In genomic region chr12:70584332-70584731, GRCh38 we compare ENCODE assay signal across 2 cellular contexts.
A peak's percentile ranks its signal among the peaks of the same experiment; 100 is the strongest.
TF ChIP-seq lines count a peak whose summit lies in the region.

No MANE protein-coding gene starts in this region.

TF ChIP-seq in HEK293T, 16 proteins besides CTCF, POLR2A, EP300 and RAD21:
- no peak for TF ChIP-seq SUZ12 (IDR thresholded peaks at IDR 0.05)
- TF ChIP-seq PKNOX1 (IDR thresholded peaks at IDR 0.05), result 0 out of 2 replicates have a peak, but pooled peaks have one; percentile 22

TF ChIP-seq in K562, 482 proteins besides CTCF, POLR2A, EP300 and RAD21:
- TF ChIP-seq ZNF316 (IDR thresholded peaks at IDR 0.05) (peak; percentile 63), CAMTA2 (CRISPR knock-in tag; conservative IDR thresholded peaks at IDR 0.05) (no peak), MAFG (tag; conservative IDR thresholded peaks at IDR 0.05) (0 out of 2 replicates have a peak, but pooled peaks have one; percentile 22), U2AF2 (optimal IDR thresholded peaks at IDR 0.05; ENCODE audit: low read depth, low read length) (no peak)
